ENCODE assay signal across 19 cellular contexts in genomic region chr15:57526076-57526475, GRCh38.
"Had no signal": no experiment of that assay in that cellular context is flagged by ENCODE, and none has a peak within 500 bp of the region (broad histone marks: within the 10 kb centered on the region; RNA-seq: fewer than 3 reads in every experiment).

No MANE protein-coding gene starts in this region.

- H3K27ac ChIP-seq: ascending aorta, brain microvascular endothelial cell, gastrocnemius medialis, parathyroid adenoma, right lobe of liver, testis had no signal

- H3K36me3 ChIP-seq: brain microvascular endothelial cell, esophagus squamous epithelium, gastrocnemius medialis, uterus had no signal

- H3K4me1 ChIP-seq: ascending aorta, gastrocnemius medialis, parathyroid adenoma, testis had no signal

- H3K4me3 ChIP-seq: adrenal gland, ascending aorta, esophagus squamous epithelium, gastrocnemius medialis, mucosa of descending colon, right lobe of liver, testis, uterus had no signal

- H2AFZ ChIP-seq: parathyroid adenoma had no signal

- ATAC-seq: activated T-helper 17 cell treated with anti-CD3 and anti-CD28 coated beads, Interleukin-2, amount 50 U/mL, for 72 hours; gastrocnemius medialis; mucosa of descending colon; right lobe of liver; stimulated activated naive B cell treated with anti-CD40 and anti-IgM and Interleukin-4, amounts not matched to agents 10 μg/mL and 1 μg/mL and 100 μg/mL, for 72 hours had no signal

- H3K79me2 ChIP-seq: parathyroid adenoma had no signal

- H3K9me3 ChIP-seq: adrenal gland, ascending aorta, esophagus squamous epithelium, gastrocnemius medialis, mucosa of descending colon, right lobe of liver, testis, uterus had no signal

- DNase-seq: activated T-cell treated with anti-CD3 and anti-CD28 coated beads, Interleukin-2, amount 50 U/mL, for 24 hours; adrenal gland; brain microvascular endothelial cell; effector memory CD4-positive, alpha-beta T cell; esophagus squamous epithelium; gastrocnemius medialis; hippocampal formation; mucosa of descending colon; nucleus accumbens; right lobe of liver; small intestine; stimulated activated CD4-positive, alpha-beta T cell treated with anti-CD3 and anti-CD28 coated beads, Interleukin-2, amount 100 ng/mL, for 24 hours; stimulated activated naive B cell treated with anti-CD40 and anti-IgM and Interleukin-4, amounts not matched to agents 10 μg/mL and 1 μg/mL and 100 μg/mL, for 72 hours; testis; trophoblast cell; uterus had no signal

- H3K27me3 ChIP-seq: adrenal gland, ascending aorta, brain microvascular endothelial cell, esophagus squamous epithelium, gastrocnemius medialis, right lobe of liver, testis, uterus had no signal

- H3K9ac ChIP-seq: parathyroid adenoma had no signal
